ENCODE assay signal across 31 cellular contexts in genomic region chr3:193746832-193747231, GRCh38.
"Had no signal": no experiment of that assay in that cellular context is flagged by ENCODE, and none has a peak within 500 bp of the region (broad histone marks: within the 10 kb centered on the region; RNA-seq: fewer than 3 reads in every experiment).

No MANE protein-coding gene starts in this region.

- H3K27ac Mint-ChIP-seq: natural killer cell; neural progenitor cell; stimulated activated memory B cell treated with anti-CD40 and anti-IgM and Interleukin-4, amounts not matched to agents 10 μg/mL and 1 μg/mL and 100 μg/mL, for 72 hours; type B pancreatic cell had no signal

- H3K4me1 Mint-ChIP-seq: natural killer cell had no signal

- H3K27ac ChIP-seq: neural progenitor cell, ovary, parathyroid adenoma, psoas muscle, right lobe of liver, sigmoid colon, spleen, suprapubic skin, testis, tibial artery, transverse colon, upper lobe of right lung, uterus had no signal

- H3K27me3 Mint-ChIP-seq: progenitor cell of endocrine pancreas; stimulated activated memory B cell treated with anti-CD40 and anti-IgM and Interleukin-4, amounts not matched to agents 10 μg/mL and 1 μg/mL and 100 μg/mL, for 72 hours; type B pancreatic cell had no signal

- ATAC-seq: natural killer cell; psoas muscle; right cardiac atrium; right lobe of liver; stimulated activated memory B cell treated with anti-CD40 and anti-IgM and Interleukin-4, amounts not matched to agents 10 μg/mL and 1 μg/mL and 100 μg/mL, for 72 hours; stimulated activated naive CD8-positive, alpha-beta T cell treated with anti-CD3 and anti-CD28 coated beads, Interleukin-15, amount 100 ng/mL, for 72 hours; stimulated activated naive CD8-positive, alpha-beta T cell treated with anti-CD3 and anti-CD28 coated beads, Interleukin-15, Interleukin-2, amounts not matched to agents 100 U/mL and 50 U/mL, for 24 hours; upper lobe of right lung had no signal

- H3K4me1 ChIP-seq: parathyroid adenoma, psoas muscle, sigmoid colon, suprapubic skin, testis, tibial artery, transverse colon, upper lobe of right lung, uterus had no signal

- H3K9me3 ChIP-seq: ovary, psoas muscle, right lobe of liver, sigmoid colon, testis, tibial artery, transverse colon, upper lobe of right lung, uterus had no signal

- H3K4me3 ChIP-seq: neural progenitor cell, ovary, psoas muscle, right lobe of liver, sigmoid colon, smooth muscle cell, spleen, suprapubic skin, testis, tibial artery, transverse colon, upper lobe of right lung, uterus had no signal

- H3K27me3 ChIP-seq: neural progenitor cell, ovary, right lobe of liver, sigmoid colon, spleen, suprapubic skin, testis, tibial artery, transverse colon, upper lobe of right lung, uterus had no signal

- H3K36me3 Mint-ChIP-seq: natural killer cell; neural progenitor cell; stimulated activated memory B cell treated with anti-CD40 and anti-IgM and Interleukin-4, amounts not matched to agents 10 μg/mL and 1 μg/mL and 100 μg/mL, for 72 hours; type B pancreatic cell had no signal

- H3K9me3 Mint-ChIP-seq: natural killer cell; stimulated activated naive CD8-positive, alpha-beta T cell treated with anti-CD3 and anti-CD28 coated beads, Interleukin-15, amount 100 ng/mL, for 72 hours had no signal

- H3K4me3 Mint-ChIP-seq: natural killer cell; nephron; neural progenitor cell; stimulated activated memory B cell treated with anti-CD40 and anti-IgM and Interleukin-4, amounts not matched to agents 10 μg/mL and 1 μg/mL and 100 μg/mL, for 72 hours; stimulated activated naive CD8-positive, alpha-beta T cell treated with anti-CD3 and anti-CD28 coated beads, Interleukin-15, amount 100 ng/mL, for 72 hours; type B pancreatic cell had no signal

- H3K36me3 ChIP-seq: neural progenitor cell, ovary, right lobe of liver, sigmoid colon, spleen, suprapubic skin, tibial artery, transverse colon, upper lobe of right lung, uterus had no signal

- DNase-seq: natural killer cell; occipital lobe; ovary; posterior cingulate gyrus; psoas muscle; right cardiac atrium; right lobe of liver; sigmoid colon; spleen; stimulated activated CD4-positive, alpha-beta T cell treated with anti-CD3 and anti-CD28 coated beads, Interleukin-12 subunit alpha, Interleukin-12 subunit beta, amount 100 ng/mL, for 4 hours; stimulated activated CD4-positive, alpha-beta T cell treated with anti-CD3 and anti-CD28 coated beads, Interleukin-1b, Interleukin-23, amount 100 ng/mL, for 48 hours; stimulated activated CD4-positive, alpha-beta T cell treated with anti-CD3 and anti-CD28 coated beads, Interleukin-4, amount 100 ng/mL, for 1 hour; stimulated activated CD4-positive, alpha-beta T cell treated with anti-CD3 and anti-CD28 coated beads, Interleukin-4, amount 100 ng/mL, for 4 hours; stimulated activated CD8-positive, alpha-beta memory T cell treated with anti-CD3 and anti-CD28 coated beads, Interleukin-4, amount 100 ng/mL, for 48 hours; stimulated activated naive CD4-positive, alpha-beta T cell; stimulated activated naive CD8-positive, alpha-beta T cell treated with anti-CD3 and anti-CD28 coated beads, Interleukin-15, amount 100 ng/mL, for 72 hours; stimulated activated naive CD8-positive, alpha-beta T cell treated with anti-CD3 and anti-CD28 coated beads, Interleukin-15, Interleukin-2, amounts not matched to agents 100 U/mL and 50 U/mL, for 24 hours; substantia nigra; testis; tibial artery; transverse colon; upper lobe of right lung; uterus had no signal
